Comparison of ENCODE assay signal across 7 cellular contexts in genomic region chr7:99505324-99505662, GRCh38. TPM values are rescaled to one million over a fixed set of nuclear protein-coding genes. Genes with fewer than 3 reads are reported as not detected.
DNase-seq lines count a peak whose midpoint lies in the region; ATAC-seq and TF ChIP-seq lines count a peak whose summit lies in the region.

No MANE protein-coding gene starts in this region.

- H3K4me3 Mint-ChIP-seq in progenitor cell of endocrine pancreas (ENCODE audit: low read depth), result peak overlapping the region; percentile 99

- DNase-seq in epithelial cell of prostate (ENCODE audit: low read depth, low spot score) (no peak), progenitor cell of endocrine pancreas (ENCODE audit: low spot score, unreplicated experiment) (no peak), HUDEP-2 (lab: John Stamatoyannopoulos, UW; ENCODE audit: unreplicated experiment in 76 of 76) (no peak), DMS114 treated with DMSO at 0.1 percent for 48 hours (lab: John Stamatoyannopoulos, UW; ENCODE audit: unreplicated experiment) (no peak)

- H3K27ac Mint-ChIP-seq in progenitor cell of endocrine pancreas, result peak overlapping the region; percentile 97

- H3K27ac ChIP-seq in OCI-LY3 (ENCODE audit: low read length) (peak overlapping the region; percentile 74), epithelial cell of prostate (peak overlapping the region; percentile 86)

- peak overlapping the region; percentile 94 for H3K4me2 ChIP-seq in OCI-LY3 (ENCODE audit: low read length)

- H3K9ac ChIP-seq in OCI-LY3 (ENCODE audit: low read length), result peak overlapping the region; percentile 72

- H3K27me3 Mint-ChIP-seq in progenitor cell of endocrine pancreas, result no peaks in the 10 kb centered on the region

- H3K79me2 ChIP-seq in OCI-LY3 (ENCODE audit: low read length), result peaks cover 45% of the 10 kb centered on the region

- ATAC-seq in GM21717 (IDR thresholded peaks at IDR 0.05; ENCODE audit: unreplicated experiment), result peak; percentile 14
- no peak for ATAC-seq in GM21825 (IDR thresholded peaks at IDR 0.05; ENCODE audit: unreplicated experiment)

- H3K36me3 ChIP-seq in OCI-LY3 (replicated peaks; ENCODE audit: low read depth, low read length), result no peaks in the 10 kb centered on the region

- H3K4me3 ChIP-seq in OCI-LY3 (ENCODE audit: low read length), result peak overlapping the region; percentile 88

- H3K9me3 Mint-ChIP-seq in progenitor cell of endocrine pancreas (ENCODE audit: low read depth), result no peaks in the 10 kb centered on the region

- H3K27me3 ChIP-seq in OCI-LY3 (ENCODE audit: low read depth, low read length), result no peaks in the 10 kb centered on the region

- 0 out of 2 replicates have a peak overlapping the region, but pooled peaks have one; percentile 93 for H2AFZ ChIP-seq in OCI-LY3 (ENCODE audit: low read depth, low read length)

- TF ChIP-seq CTCF in OCI-LY3 (IDR thresholded peaks at IDR 0.05; ENCODE audit: low read depth, low read length) (no peak), progenitor cell of endocrine pancreas (IDR thresholded peaks at IDR 0.05; ENCODE audit: unreplicated experiment) (no peak)

- peaks cover 1% of the 10 kb centered on the region for H3K36me3 Mint-ChIP-seq in progenitor cell of endocrine pancreas (ENCODE audit: insufficient read depth)

- H4K20me1 ChIP-seq in OCI-LY3 (ENCODE audit: insufficient read depth, low read length), result no peaks in the 10 kb centered on the region

- H3K9me3 ChIP-seq in OCI-LY3 (ENCODE audit: insufficient read depth, low read length), result no peaks in the 10 kb centered on the region

- H3K4me1 Mint-ChIP-seq in progenitor cell of endocrine pancreas (ENCODE audit: low read depth), result peaks cover 16% of the 10 kb centered on the region

- peaks cover 13% of the 10 kb centered on the region for H3K4me1 ChIP-seq in OCI-LY3 (ENCODE audit: low read length)

RNA-seq across cellular contexts. Expression of gene ZKSCAN5, which starts 0.8 kb away (rescaled TPM):
- 14.7 and 15.2 TPM in 2 replicates for total RNA-seq in progenitor cell of endocrine pancreas

RNA-seq across cellular contexts. Expression of gene ZNF394, which starts 5.2 kb away (rescaled TPM):
- total RNA-seq in progenitor cell of endocrine pancreas, result 23.7 and 24.8 TPM in 2 replicates

RNA-seq across cellular contexts. Expression of gene ZNF789, which starts 32.6 kb away (rescaled TPM):
- total RNA-seq in progenitor cell of endocrine pancreas, result 26.7 and 27.4 TPM in 2 replicates

RNA-seq across cellular contexts. Expression of gene ATP5MF, which starts 39.3 kb away (rescaled TPM):
- 328 and 330 TPM in 2 replicates for total RNA-seq in progenitor cell of endocrine pancreas

RNA-seq across cellular contexts. Expression of gene FAM200A, which starts 46.6 kb away (rescaled TPM):
- total RNA-seq in progenitor cell of endocrine pancreas, result 12.5 and 12.9 TPM in 2 replicates
